Comparison of ENCODE assay signal across 17 cellular contexts in genomic region chr11:69654001-69654659, GRCh38. TPM values are rescaled to one million over a fixed set of nuclear protein-coding genes. Genes with fewer than 3 reads are reported as not detected.
DNase-seq lines count a peak whose midpoint lies in the region; ATAC-seq and TF ChIP-seq lines count a peak whose summit lies in the region.
"Had no signal": no experiment of that assay in that cellular context is flagged by ENCODE, and none has a peak within 500 bp of the region (broad histone marks: within the 10 kb centered on the region; RNA-seq: fewer than 3 reads in every experiment).

No MANE protein-coding gene starts in this region.

- TF ChIP-seq CTCF in HFFc6 (IDR thresholded peaks at IDR 0.05) (no peak), VCaP (conservative IDR thresholded peaks at IDR 0.05) (peak; percentile 34)

- peak; percentile 59 for DNase-seq in NCI-H748 (lab: John Stamatoyannopoulos, UW; ENCODE audit: unreplicated experiment)
- DNase-seq in NCI-H748 treated with DMSO at 0.1 percent for 48 hours (lab: John Stamatoyannopoulos, UW) = no peak
- DNase-seq in HFFc6 = no peak
- peak; percentile 74 for DNase-seq in posterior vena cava (ENCODE audit: low spot score)
- DNase-seq in AML-193 (lab: John Stamatoyannopoulos, UW) = no peak
- no peak for DNase-seq in GM03348 (ENCODE audit: low spot score)
- DNase-seq: activated CD8-positive, alpha-beta memory T cell treated with anti-CD3 and anti-CD28 coated beads, Interleukin-2, amount 10 ng/mL, durations not matched to agents 7 days and 5 days; activated naive CD4-positive, alpha-beta T cell treated with anti-CD3 and anti-CD28 coated beads for 36 hours; DMS79; effector memory CD4-positive, alpha-beta T cell; mesendoderm; NCI-H524 treated with DMSO at 0.1 percent for 48 hours; occipital lobe; SJCRH30 had no signal

- ATAC-seq in HG03280 (IDR thresholded peaks at IDR 0.05; ENCODE audit: unreplicated experiment) = no peak
- ATAC-seq: activated CD8-positive, alpha-beta memory T cell treated with anti-CD3 and anti-CD28 coated beads, Interleukin-2, amount 10 ng/mL, durations not matched to agents 7 days and 5 days had no signal

- peak overlapping the region; percentile 69 for H3K27ac Mint-ChIP-seq in HFFc6
- H3K27ac Mint-ChIP-seq: activated CD8-positive, alpha-beta memory T cell treated with anti-CD3 and anti-CD28 coated beads, Interleukin-2, amount 10 ng/mL, durations not matched to agents 7 days and 5 days; activated naive CD4-positive, alpha-beta T cell treated with anti-CD3 and anti-CD28 coated beads for 36 hours had no signal

- H3K9me3 Mint-ChIP-seq in HFFc6 = peaks cover 32% of the 10 kb centered on the region
- H3K9me3 Mint-ChIP-seq: activated naive CD4-positive, alpha-beta T cell treated with anti-CD3 and anti-CD28 coated beads for 36 hours had no signal

- peaks cover 81% of the 10 kb centered on the region for H3K27me3 Mint-ChIP-seq in HFFc6 (ENCODE audit: insufficient read depth)
- H3K27me3 Mint-ChIP-seq: activated CD8-positive, alpha-beta memory T cell treated with anti-CD3 and anti-CD28 coated beads, Interleukin-2, amount 10 ng/mL, durations not matched to agents 7 days and 5 days had no signal

- peak overlapping the region; percentile 40; the same call in 1 of the 2 replicates for H3K4me3 Mint-ChIP-seq in HFFc6
- H3K4me3 Mint-ChIP-seq: activated CD8-positive, alpha-beta memory T cell treated with anti-CD3 and anti-CD28 coated beads, Interleukin-2, amount 10 ng/mL, durations not matched to agents 7 days and 5 days; activated naive CD4-positive, alpha-beta T cell treated with anti-CD3 and anti-CD28 coated beads for 36 hours had no signal

- intact Hi-C loops in posterior vena cava (cut with DNase I) = no loop called here

- peaks cover 34% of the 10 kb centered on the region for H3K4me1 Mint-ChIP-seq in HFFc6 (ENCODE audit: low read depth)
- H3K4me1 Mint-ChIP-seq: activated CD8-positive, alpha-beta memory T cell treated with anti-CD3 and anti-CD28 coated beads, Interleukin-2, amount 10 ng/mL, durations not matched to agents 7 days and 5 days had no signal

- peak overlapping the region; percentile 100 for H3K27ac ChIP-seq in VCaP
- H3K27ac ChIP-seq: SJCRH30 had no signal

- H3K36me3 Mint-ChIP-seq in HFFc6 (ENCODE audit: low read depth) = peaks cover 28% of the 10 kb centered on the region
- H3K36me3 Mint-ChIP-seq: activated CD8-positive, alpha-beta memory T cell treated with anti-CD3 and anti-CD28 coated beads, Interleukin-2, amount 10 ng/mL, durations not matched to agents 7 days and 5 days had no signal

RNA-seq across cellular contexts. Expression of gene CCND1, which starts 13.2 kb away (rescaled TPM):
- 1,000 to 10,000 TPM; 1,259 to 2,084 (median 1,434) TPM for total RNA-seq in HFFc6 (2021; fragmentation: NEBNext Ultra II Directional; extraction: Animal tissue kit (Norgen Biotek cat#: 25700))
- 100 to 1,000 TPM in 1 of 2 donors, 10 to 100 TPM in 1; 65.8 to 100 TPM for total RNA-seq in posterior vena cava

RNA-seq across cellular contexts. Expression of gene LTO1, which starts 21.0 kb away (rescaled TPM):
- 10 to 100 TPM; 23.2 to 28.5 (median 25.6) TPM for total RNA-seq in HFFc6 (2021; fragmentation: NEBNext Ultra II Directional; extraction: Animal tissue kit (Norgen Biotek cat#: 25700))
- total RNA-seq in posterior vena cava = 10 to 100 TPM; 17.2 to 18.5 TPM

RNA-seq across cellular contexts. Expression of gene FGF19, which starts 49.7 kb away (rescaled TPM):
- not detected for total RNA-seq in HFFc6 (2021; fragmentation: NEBNext Ultra II Directional; extraction: Animal tissue kit (Norgen Biotek cat#: 25700))
- total RNA-seq in posterior vena cava = not detected
- total RNA-seq: activated CD8-positive, alpha-beta memory T cell treated with anti-CD3 and anti-CD28 coated beads, Interleukin-2, amount 10 ng/mL, durations not matched to agents 7 days and 5 days; bronchial epithelial cell; occipital lobe; SJCRH30 had no signal

Comparison
In these comparisons a context has a peak if more than half of its experiments do, and no peak if none do; other contexts are left out.
1. DNase-seq: peak in NCI-H748 (single experiment) and posterior vena cava (single experiment); none in NCI-H748 treated with DMSO at 0.1 percent for 48 hours (single experiment), HFFc6 (single experiment), AML-193 (0 of 2) and GM03348 (single experiment).
2. RNA of gene CCND1, which starts 13.2 kb away (total RNA-seq): 1,259 to 2,084 TPM in HFFc6; 65.8 to 100 TPM in posterior vena cava; every median in the first group is over 10 times any median in the second.